In genomic region chr10:90286406-90286805, GRCh38 we compare ENCODE assay signal across 11 cellular contexts.
"Had no signal": no experiment of that assay in that cellular context is flagged by ENCODE, and none has a peak within 500 bp of the region (broad histone marks: within the 10 kb centered on the region; RNA-seq: fewer than 3 reads in every experiment).

No MANE protein-coding gene starts in this region.

- H3K36me3 ChIP-seq: HAP-1 had no signal

- DNase-seq: GM23248, GOT3, H7, H9, HCEC 1CT, HFFc6 had no signal

- H3K9me3 ChIP-seq: HAP-1 had no signal

- ATAC-seq: GM23338, HCT116 had no signal

- FAIRE-seq: H1, H54 had no signal

- H3K4me1 ChIP-seq: HAP-1 had no signal

- H2AFZ ChIP-seq: GM23248, GM23338 had no signal

- H3K4me2 ChIP-seq: GM23338 had no signal

- H3K4me3 ChIP-seq: GM23248, GM23338, HAP-1 had no signal

- H3K27ac ChIP-seq: GM23248 had no signal

- H3K9ac ChIP-seq: GM23248 had no signal
